Comparison of ENCODE assay signal across 14 cellular contexts in genomic region chr3:25511972-25512721, GRCh38.
A peak's percentile ranks its signal among the peaks of the same experiment; 100 is the strongest.
DNase-seq lines count a peak whose midpoint lies in the region; ATAC-seq and TF ChIP-seq lines count a peak whose summit lies in the region.
"Had no signal": no experiment of that assay in that cellular context is flagged by ENCODE, and none has a peak within 500 bp of the region (broad histone marks: within the 10 kb centered on the region; RNA-seq: fewer than 3 reads in every experiment).

No MANE protein-coding gene starts in this region.

- no peak overlapping the region for H3K14ac ChIP-seq in neuronal stem cell (ENCODE audit: low read length)

- no peak for TF ChIP-seq CTCF in heart right ventricle (IDR thresholded peaks at IDR 0.05)
- no peak for TF ChIP-seq CTCF in thyroid gland (IDR thresholded peaks at IDR 0.05)
- TF ChIP-seq CTCF in spleen (IDR thresholded peaks at IDR 0.05 in 8 of 11, conservative IDR thresholded peaks at IDR 0.05 in 3 of 11) = no peak

- H3K4me3 ChIP-seq in heart right ventricle (no peak overlapping the region), right cardiac atrium (ENCODE audit: low read length) (no peak overlapping the region), neuronal stem cell (ENCODE audit: low read length in 2 of 2) (no peak overlapping the region), thyroid gland (replicated peaks in 1 of 3) (no peak overlapping the region), spleen (no peak overlapping the region)
- H3K4me3 ChIP-seq: GM12878, GM23248 had no signal

- H4K91ac ChIP-seq in neuronal stem cell (ENCODE audit: low read depth, low read length, poor library complexity) = no peak overlapping the region

- H3K27me3 ChIP-seq in heart right ventricle = no peaks in the 10 kb centered on the region
- H3K27me3 ChIP-seq in right cardiac atrium (ENCODE audit: control insufficient read depth, insufficient read depth) = no peaks in the 10 kb centered on the region
- H3K27me3 ChIP-seq in neuronal stem cell (ENCODE audit: control insufficient read depth in 3 of 3, insufficient read depth in 3 of 3, low read depth in 1 of 3, low read length in 3 of 3) = no peaks in the 10 kb centered on the region
- no peaks in the 10 kb centered on the region for H3K27me3 ChIP-seq in thyroid gland
- H3K27me3 ChIP-seq in spleen (replicated peaks in 1 of 7) = peaks cover 0 to 5% (median 0%) of the 10 kb centered on the region in 7 donors
- H3K27me3 ChIP-seq: BE2C had no signal

- no peaks in the 10 kb centered on the region for H3K36me3 ChIP-seq in heart right ventricle
- no peaks in the 10 kb centered on the region for H3K36me3 ChIP-seq in neuronal stem cell (replicated peaks in 1 of 2; ENCODE audit: control insufficient read depth in 2 of 2, insufficient read depth in 2 of 2, low read length in 2 of 2)
- H3K36me3 ChIP-seq in thyroid gland = no peaks in the 10 kb centered on the region
- H3K36me3 ChIP-seq in spleen = no peaks in the 10 kb centered on the region
- H3K36me3 ChIP-seq: BE2C had no signal

- H3K4me2 ChIP-seq in neuronal stem cell (ENCODE audit: insufficient read depth, low read length, poor library complexity, severe bottlenecking) = no peak overlapping the region

- no peak overlapping the region for H2BK120ac ChIP-seq in neuronal stem cell (ENCODE audit: low read depth, low read length)

- intact Hi-C loops in heart right ventricle (cut with DNase I) = loop anchor here in 1 of 10 donors (5.0 kb wide), 1 partner anchor 80 kb away; no protein-coding TSS in a partner anchor
- intact Hi-C loops in Right ventricle myocardium superior (cut with DNase I) = loop anchor here (10.0 kb wide), 1 partner anchor 83 kb away; no protein-coding TSS in a partner anchor
- intact Hi-C loops in right cardiac atrium (cut with DNase I) = no loop called here
- intact Hi-C loops in thyroid gland (cut with DNase I) = no loop called here
- intact Hi-C loops in spleen (cut with DNase I; ENCODE audit: low total_unique reads) = no loop called here

- ATAC-seq in heart right ventricle = peak in 2 of 8 donors; percentile 13 to 21
- no peak for ATAC-seq in Right ventricle myocardium superior (ENCODE audit: poor library complexity)
- peak in 1 of 2 donors; percentile 30 for ATAC-seq in right cardiac atrium
- no peak for ATAC-seq in GM21528 (IDR thresholded peaks at IDR 0.05; ENCODE audit: low FRiP score, unreplicated experiment)
- ATAC-seq: GM12878 had no signal

- no peak overlapping the region for H2AFZ ChIP-seq in neuronal stem cell (ENCODE audit: low read length)
- H2AFZ ChIP-seq: GM23248 had no signal

- no peak overlapping the region for H3K4ac ChIP-seq in neuronal stem cell (ENCODE audit: low read length)

- H2BK5ac ChIP-seq in neuronal stem cell (ENCODE audit: low read length) = no peak overlapping the region

- H3K23ac ChIP-seq in neuronal stem cell (ENCODE audit: low read depth, low read length, poor library complexity) = no peak overlapping the region

- H3K27ac ChIP-seq in heart right ventricle (peak overlapping the region in 7 of 10 donors; percentile 24 to 82 (median 69)), right cardiac atrium (ENCODE audit: low read length) (peak overlapping the region; percentile 75), neuronal stem cell (replicated peaks; ENCODE audit: low read length) (no peak overlapping the region), thyroid gland (peak overlapping the region; percentile 53 to 84 (median 74)), spleen (no peak overlapping the region)
- H3K27ac ChIP-seq: C4-2B, GM23248 had no signal

- TF ChIP-seq POLR2A in thyroid gland (IDR thresholded peaks at IDR 0.05) (no peak), spleen (IDR thresholded peaks at IDR 0.05) (no peak)

- H3K9me3 ChIP-seq in heart right ventricle = peaks cover 0 to 3% (median 0%) of the 10 kb centered on the region in 11 donors
- H3K9me3 ChIP-seq in right cardiac atrium (ENCODE audit: control insufficient read depth, low read length) = no peaks in the 10 kb centered on the region
- H3K9me3 ChIP-seq in neuronal stem cell (replicated peaks in 1 of 2; ENCODE audit: control insufficient read depth in 2 of 2, insufficient read depth in 1 of 2, low read depth in 1 of 2, low read length in 2 of 2) = no peaks in the 10 kb centered on the region
- no peaks in the 10 kb centered on the region for H3K9me3 ChIP-seq in thyroid gland
- no peaks in the 10 kb centered on the region for H3K9me3 ChIP-seq in spleen
- H3K9me3 ChIP-seq: BE2C had no signal

- DNase-seq in heart right ventricle (no peak), Right ventricle myocardium superior (no peak), right cardiac atrium (no peak), neuronal stem cell (ENCODE audit: low spot score) (no peak), thyroid gland (peak in 1 of 2 donors; percentile 23), spleen (no peak)
- DNase-seq: BE2C; CD4-positive, alpha-beta memory T cell; DMS79; GM23248; H7 had no signal

- WGBS in heart right ventricle, 2 donors = 77 to 79% methylated on average over 10 of the region's 10 CpGs
- WGBS in right cardiac atrium = 82% methylated on average over 10 of the region's 10 CpGs
- WGBS in neuronal stem cell (ENCODE audit: extremely low coverage in 2 of 2, insufficient read length in 2 of 2, insufficient replicate concordance in 1 of 2), 2 donors = no CpG with 5 or more reads among the region's 10 CpGs
- WGBS in thyroid gland, 2 donors = 96 to 97% methylated on average over 10 of the region's 10 CpGs
- 90 to 97% (median 93%) methylated on average over 10 of the region's 10 CpGs for WGBS in spleen, 5 donors

- no peak overlapping the region for H4K8ac ChIP-seq in neuronal stem cell (ENCODE audit: low read depth, low read length)

- H3K79me1 ChIP-seq in neuronal stem cell (ENCODE audit: low read depth, low read length) = no peaks in the 10 kb centered on the region

- peak overlapping the region; percentile 30 for H2AK5ac ChIP-seq in neuronal stem cell (ENCODE audit: low read depth, low read length)

- peaks cover 12 to 81% (median 40%) of the 10 kb centered on the region in 9 donors for H3K4me1 ChIP-seq in heart right ventricle
- H3K4me1 ChIP-seq in right cardiac atrium (ENCODE audit: control insufficient read depth, insufficient read depth, low read length) = peaks cover 16% of the 10 kb centered on the region
- peaks cover 0 to 9% of the 10 kb centered on the region in 2 donors for H3K4me1 ChIP-seq in neuronal stem cell (ENCODE audit: control insufficient read depth in 2 of 2, insufficient read depth in 1 of 2, low read depth in 1 of 2, low read length in 2 of 2)
- peaks cover 28 to 33% of the 10 kb centered on the region in 2 donors for H3K4me1 ChIP-seq in thyroid gland
- peaks cover 0 to 6% (median 0%) of the 10 kb centered on the region in 6 donors for H3K4me1 ChIP-seq in spleen
- H3K4me1 ChIP-seq: BE2C had no signal

- H2BK12ac ChIP-seq in neuronal stem cell (ENCODE audit: low read length) = no peak overlapping the region

- H3K18ac ChIP-seq in neuronal stem cell (ENCODE audit: low read length) = peak overlapping the region; percentile 15

- H2BK15ac ChIP-seq in neuronal stem cell (ENCODE audit: low read length) = peak overlapping the region; percentile 41

- no peak overlapping the region for H3K9ac ChIP-seq in neuronal stem cell (ENCODE audit: low read depth, low read length, poor library complexity)
- H3K9ac ChIP-seq: GM23248 had no signal

Comparison
In these comparisons a context has a peak if more than half of its experiments do, and no peak if none do; other contexts are left out.
1. H3K27ac ChIP-seq: peak in heart right ventricle (7 of 10), right cardiac atrium (single experiment) and thyroid gland (3 of 3); none in neuronal stem cell (single experiment) and spleen (0 of 8).